13 cellular contexts compared by ENCODE assay signal in the genomic region with DNA sequence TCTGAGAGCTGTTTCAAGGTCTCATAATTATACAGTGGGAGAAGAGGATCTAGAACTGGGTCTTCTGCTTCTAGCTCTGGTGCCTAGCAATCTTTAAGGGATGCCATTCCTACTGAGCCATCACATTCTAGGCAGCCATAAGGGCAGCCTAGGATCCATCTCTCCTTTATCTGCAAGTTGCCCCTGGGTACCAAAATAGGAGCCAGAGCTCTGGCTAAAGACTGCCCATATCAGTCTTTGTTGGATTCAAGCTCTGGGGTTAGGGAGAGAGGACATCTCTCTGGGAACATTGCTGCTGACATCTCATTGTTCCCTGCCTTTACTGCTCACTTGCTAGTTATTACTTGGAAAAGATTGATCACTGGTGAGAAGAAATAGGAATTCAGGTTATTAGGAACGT.
"Had no signal": no experiment of that assay in that cellular context is flagged by ENCODE, and none has a peak within 500 bp of the region (broad histone marks: within the 10 kb centered on the region; RNA-seq: fewer than 3 reads in every experiment).

No MANE protein-coding gene starts in this region.

- H3K36me3 Mint-ChIP-seq: mesothelial cell of epicardium, type B pancreatic cell had no signal

- H2AFZ ChIP-seq: parathyroid adenoma had no signal

- H3K27ac Mint-ChIP-seq: activated naive CD4-positive, alpha-beta T cell treated with anti-CD3 and anti-CD28 coated beads for 36 hours; mesothelial cell of epicardium; T-helper 1 cell treated with Interleukin-12 subunit alpha and Interleukin-12 subunit beta and Interleukin-4 antibody, amounts not matched to agents 30 μg/mL and 1 μg/mL, for 36 hours; type B pancreatic cell had no signal

- H3K9ac ChIP-seq: parathyroid adenoma had no signal

- H3K27me3 ChIP-seq: ascending aorta, cardiac muscle cell had no signal

- H3K9me3 ChIP-seq: ascending aorta had no signal

- H3K9me3 Mint-ChIP-seq: activated naive CD4-positive, alpha-beta T cell treated with anti-CD3 and anti-CD28 coated beads for 36 hours; activated T-helper 2 cell treated with anti-CD3 and anti-CD28 coated beads, Interferon-gamma antibody, Interleukin-2, Interleukin-4, amounts not matched to agents 10 μg/mL and 5 μg/mL and 100 μg/mL, durations not matched to agents 14 hours and 24 hours and 36 hours; T-helper 1 cell treated with Interleukin-12 subunit alpha and Interleukin-12 subunit beta and Interleukin-4 antibody, amounts not matched to agents 30 μg/mL and 1 μg/mL, for 36 hours; type B pancreatic cell had no signal

- H3K36me3 ChIP-seq: ascending aorta, cardiac muscle cell had no signal

- H3K79me2 ChIP-seq: parathyroid adenoma had no signal

- DNase-seq: activated CD4-positive, CD25-positive, alpha-beta regulatory T cell; hypothalamus; kidney; substantia nigra had no signal

- H3K27ac ChIP-seq: cardiac muscle cell, parathyroid adenoma had no signal

- H3K4me3 ChIP-seq: ascending aorta, cardiac muscle cell had no signal

- H3K4me3 Mint-ChIP-seq: activated CD4-positive, alpha-beta T cell treated with anti-CD3 and anti-CD28 coated beads, Interleukin-2, amount 10 ng/mL, durations not matched to agents 24 days and 14 days; activated naive CD4-positive, alpha-beta T cell treated with anti-CD3 and anti-CD28 coated beads for 36 hours; mesothelial cell of epicardium; T-helper 1 cell treated with Interleukin-12 subunit alpha and Interleukin-12 subunit beta and Interleukin-4 antibody, amounts not matched to agents 30 μg/mL and 1 μg/mL, for 36 hours; type B pancreatic cell had no signal

- H3K27me3 Mint-ChIP-seq: type B pancreatic cell had no signal

- H3K4me1 ChIP-seq: parathyroid adenoma had no signal
